In the genomic region with DNA sequence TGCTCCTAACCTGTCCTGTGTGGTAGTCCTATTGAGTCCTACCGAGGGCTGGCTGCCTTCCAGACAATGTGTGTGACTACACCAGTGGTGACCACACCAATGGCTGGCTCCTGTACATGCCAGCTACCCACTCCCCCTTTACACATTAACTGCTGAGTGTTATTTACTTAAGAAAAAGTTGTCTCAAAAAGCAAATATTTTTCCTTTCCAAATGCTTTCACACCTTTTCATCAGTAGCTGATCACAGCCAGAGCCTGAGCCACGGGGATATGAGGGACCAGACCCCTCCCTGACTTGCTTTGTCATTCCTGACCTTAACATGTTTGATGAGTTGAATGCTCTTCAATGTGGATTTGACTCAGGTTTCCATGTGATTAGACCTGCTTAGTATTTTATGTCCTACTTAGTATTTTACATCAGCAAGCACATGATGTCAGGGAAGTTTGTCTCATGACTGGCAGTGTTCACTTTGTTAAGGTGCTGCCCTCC, we compare ENCODE assay signal across 13 cellular contexts. TPM values are rescaled to one million over a fixed set of nuclear protein-coding genes. Genes with fewer than 3 reads are reported as not detected.
A peak's percentile ranks its signal among the peaks of the same experiment; 100 is the strongest.
DNase-seq lines count a peak whose midpoint lies in the region; ATAC-seq and TF ChIP-seq lines count a peak whose summit lies in the region.
"Had no signal": no experiment of that assay in that cellular context is flagged by ENCODE, and none has a peak within 500 bp of the region (broad histone marks: within the 10 kb centered on the region; RNA-seq: fewer than 3 reads in every experiment).

No MANE protein-coding gene starts in this region.

- no peak for TF ChIP-seq POLR2A in stomach (IDR thresholded peaks at IDR 0.05)

- no peak for TF ChIP-seq CTCF in stomach (IDR thresholded peaks at IDR 0.05)

- H3K36me3 ChIP-seq in stomach = no peaks in the 10 kb centered on the region
- H3K36me3 ChIP-seq: SJCRH30 had no signal

- DNase-seq in NCI-H2107 treated with DMSO at 0.1 percent for 48 hours (lab: John Stamatoyannopoulos, UW; ENCODE audit: unreplicated experiment) = peak; percentile 5
- no peak for DNase-seq in NCI-H2107 (lab: John Stamatoyannopoulos, UW)
- DNase-seq in NCI-H748 (lab: John Stamatoyannopoulos, UW; ENCODE audit: unreplicated experiment) = peak; percentile 92
- DNase-seq in epithelial cell of prostate (ENCODE audit: low read depth, low spot score) = peak; percentile 83
- peak; percentile 74 for DNase-seq in stomach
- no peak for DNase-seq in posterior vena cava (ENCODE audit: low spot score)
- DNase-seq in NCI-H446 (lab: John Stamatoyannopoulos, UW) = no peak
- DNase-seq: activated T-cell treated with anti-CD3 and anti-CD28 coated beads, Interleukin-2, amount 50 U/mL, for 72 hours; caudate nucleus; NCI-H1694; stimulated activated naive CD8-positive, alpha-beta T cell treated with anti-CD3 and anti-CD28 coated beads, Interleukin-15, Interleukin-2, amounts not matched to agents 100 U/mL and 50 U/mL, for 24 hours had no signal

- no peak overlapping the region for H3K4me3 ChIP-seq in stomach
- H3K4me3 ChIP-seq: SJCRH30 had no signal

- ATAC-seq in GM18517 (IDR thresholded peaks at IDR 0.05; ENCODE audit: unreplicated experiment) = no peak
- ATAC-seq: activated T-cell treated with anti-CD3 and anti-CD28 coated beads, Interleukin-2, amount 50 U/mL, for 72 hours; stimulated activated naive CD8-positive, alpha-beta T cell treated with anti-CD3 and anti-CD28 coated beads, Interleukin-15, Interleukin-2, amounts not matched to agents 100 U/mL and 50 U/mL, for 24 hours had no signal

- peaks cover 0 to 4% (median 0%) of the 10 kb centered on the region in 3 donors for H3K27me3 ChIP-seq in stomach
- H3K27me3 ChIP-seq: SJCRH30 had no signal

- H3K9me3 ChIP-seq in stomach = no peaks in the 10 kb centered on the region

- no peak for TF ChIP-seq EP300 in stomach (IDR thresholded peaks at IDR 0.05)

- no peaks in the 10 kb centered on the region for H3K4me1 ChIP-seq in stomach
- H3K4me1 ChIP-seq: SJCRH30 had no signal

- intact Hi-C loops in stomach (cut with DNase I; ENCODE audit: low total_unique reads) = no loop called here
- intact Hi-C loops in posterior vena cava (cut with DNase I) = no loop called here

- WGBS in stomach, 5 donors = 24 to 40% (median 32%) methylated on average over 2 of the region's 2 CpGs

- H3K27ac ChIP-seq in epithelial cell of prostate (peak overlapping the region; percentile 97), stomach (no peak overlapping the region)
- H3K27ac ChIP-seq: SJCRH30 had no signal

RNA-seq across cellular contexts. Expression of gene GREM1, which starts 29.6 kb away (rescaled TPM):
- total RNA-seq in stomach (10 to 100 TPM in 3 of 5 donors, 1 to 10 TPM in 2; 5.3 to 50.0 (median 13.0) TPM), posterior vena cava (100 to 1,000 TPM; 283 to 825 TPM)
- 10 to 100 TPM in 2 of 3 donors, 1 to 10 TPM in 1; 4.0 to 22.2 (median 14.6) TPM for polyA plus RNA-seq in stomach

RNA-seq across cellular contexts. Expression of gene SCG5, which starts 46.7 kb away (rescaled TPM):
- total RNA-seq in stomach (10 to 100 TPM in 1 of 5 donors, 1 to 10 TPM in 1, not detected in 3; 2.9 to 16.5 TPM), posterior vena cava (10 to 100 TPM in 1 of 2 donors, 1 to 10 TPM in 1; 5.6 to 21.2 TPM)
- polyA plus RNA-seq in stomach = 1 to 10 TPM; 1.4 to 7.3 (median 3.9) TPM

Comparison
In these comparisons a context has a peak if more than half of its experiments do, and no peak if none do; other contexts are left out.
1. DNase-seq: peak in NCI-H2107 treated with DMSO at 0.1 percent for 48 hours (single experiment), NCI-H748 (single experiment), epithelial cell of prostate (single experiment) and stomach (single experiment); none in NCI-H2107 (single experiment), posterior vena cava (single experiment) and NCI-H446 (0 of 2).
2. RNA of gene GREM1, which starts 29.6 kb away (total RNA-seq): 283 to 825 TPM in posterior vena cava; 5.3 to 50.0 TPM in stomach; every median in the first group is over 4 times any median in the second.